2 cellular contexts compared by ENCODE assay signal in the genomic region with DNA sequence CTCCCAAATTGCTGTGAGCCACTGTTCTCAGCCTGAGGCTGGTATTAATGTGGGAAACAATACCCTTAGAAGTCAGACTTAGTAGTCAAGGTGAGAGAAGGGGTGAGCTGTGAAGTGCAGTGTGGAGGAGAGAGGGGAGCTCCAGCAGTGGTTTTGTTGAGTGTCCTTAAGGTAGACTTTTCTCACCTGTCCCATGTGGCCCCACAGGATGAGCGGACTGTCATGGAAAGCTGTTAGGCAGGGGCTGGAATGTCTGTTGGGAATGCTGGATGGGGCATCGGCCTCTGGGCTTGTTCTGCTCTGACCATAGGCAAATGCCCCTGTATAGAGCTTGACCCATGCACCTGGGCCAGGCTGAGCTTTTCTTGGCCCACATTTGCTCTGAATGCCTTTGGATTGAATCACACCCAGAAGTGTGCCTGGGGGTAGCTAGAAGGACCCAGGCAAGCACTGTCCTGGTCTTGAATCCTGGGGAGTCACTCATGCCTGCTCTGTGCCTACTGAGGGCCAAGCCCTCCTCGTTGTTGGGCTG.
TF ChIP-seq lines count a peak whose summit lies in the region.

No MANE protein-coding gene starts in this region.

TF ChIP-seq in SK-N-SH, 30 proteins besides CTCF, POLR2A, EP300 and RAD21 (continued from another document):
- TF ChIP-seq, protein P1, sequence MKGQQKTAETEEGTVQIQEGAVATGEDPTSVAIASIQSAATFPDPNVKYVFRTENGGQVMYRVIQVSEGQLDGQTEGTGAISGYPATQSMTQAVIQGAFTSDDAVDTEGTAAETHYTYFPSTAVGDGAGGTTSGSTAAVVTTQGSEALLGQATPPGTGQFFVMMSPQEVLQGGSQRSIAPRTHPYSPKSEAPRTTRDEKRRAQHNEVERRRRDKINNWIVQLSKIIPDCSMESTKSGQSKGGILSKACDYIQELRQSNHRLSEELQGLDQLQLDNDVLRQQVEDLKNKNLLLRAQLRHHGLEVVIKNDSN (IDR thresholded peaks at IDR 0.05; ENCODE audit: borderline replicate concordance, low read depth) = no peak
- no peak for TF ChIP-seq RXRA (IDR thresholded peaks at IDR 0.05; ENCODE audit: borderline replicate concordance, low read depth)
- TF ChIP-seq TEAD4 (IDR thresholded peaks at IDR 0.05; ENCODE audit: borderline replicate concordance, insufficient read depth) = no peak
- TF ChIP-seq, protein P2, sequence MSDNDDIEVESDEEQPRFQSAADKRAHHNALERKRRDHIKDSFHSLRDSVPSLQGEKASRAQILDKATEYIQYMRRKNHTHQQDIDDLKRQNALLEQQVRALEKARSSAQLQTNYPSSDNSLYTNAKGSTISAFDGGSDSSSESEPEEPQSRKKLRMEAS (IDR thresholded peaks at IDR 0.05; ENCODE audit: low read depth) = no peak
- TF ChIP-seq RCOR1 (IDR thresholded peaks at IDR 0.05; ENCODE audit: low read length) = no peak
- TF ChIP-seq NRF1 (IDR thresholded peaks at IDR 0.05; ENCODE audit: low read depth, low read length) = no peak
- TF ChIP-seq TCF12 (IDR thresholded peaks at IDR 0.05) = no peak
- TF ChIP-seq FOXJ3 (CRISPR knock-in tag; IDR thresholded peaks at IDR 0.05) = no peak
- TF ChIP-seq, protein P3, sequence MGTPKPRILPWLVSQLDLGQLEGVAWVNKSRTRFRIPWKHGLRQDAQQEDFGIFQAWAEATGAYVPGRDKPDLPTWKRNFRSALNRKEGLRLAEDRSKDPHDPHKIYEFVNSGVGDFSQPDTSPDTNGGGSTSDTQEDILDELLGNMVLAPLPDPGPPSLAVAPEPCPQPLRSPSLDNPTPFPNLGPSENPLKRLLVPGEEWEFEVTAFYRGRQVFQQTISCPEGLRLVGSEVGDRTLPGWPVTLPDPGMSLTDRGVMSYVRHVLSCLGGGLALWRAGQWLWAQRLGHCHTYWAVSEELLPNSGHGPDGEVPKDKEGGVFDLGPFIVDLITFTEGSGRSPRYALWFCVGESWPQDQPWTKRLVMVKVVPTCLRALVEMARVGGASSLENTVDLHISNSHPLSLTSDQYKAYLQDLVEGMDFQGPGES (IDR thresholded peaks at IDR 0.05; ENCODE audit: low read depth, low read length) = no peak
- no peak for TF ChIP-seq MEF2A (IDR thresholded peaks at IDR 0.05; ENCODE audit: borderline replicate concordance, low read depth)
- TF ChIP-seq MXI1 (IDR thresholded peaks at IDR 0.05; ENCODE audit: low read depth, low read length) = no peak

TF ChIP-seq in SK-N-SH treated with all-trans-retinoic acid at 6 μM for 48 hours, 23 proteins besides CTCF, POLR2A, EP300 and RAD21 (continued from another document):
- TF ChIP-seq, protein P4, sequence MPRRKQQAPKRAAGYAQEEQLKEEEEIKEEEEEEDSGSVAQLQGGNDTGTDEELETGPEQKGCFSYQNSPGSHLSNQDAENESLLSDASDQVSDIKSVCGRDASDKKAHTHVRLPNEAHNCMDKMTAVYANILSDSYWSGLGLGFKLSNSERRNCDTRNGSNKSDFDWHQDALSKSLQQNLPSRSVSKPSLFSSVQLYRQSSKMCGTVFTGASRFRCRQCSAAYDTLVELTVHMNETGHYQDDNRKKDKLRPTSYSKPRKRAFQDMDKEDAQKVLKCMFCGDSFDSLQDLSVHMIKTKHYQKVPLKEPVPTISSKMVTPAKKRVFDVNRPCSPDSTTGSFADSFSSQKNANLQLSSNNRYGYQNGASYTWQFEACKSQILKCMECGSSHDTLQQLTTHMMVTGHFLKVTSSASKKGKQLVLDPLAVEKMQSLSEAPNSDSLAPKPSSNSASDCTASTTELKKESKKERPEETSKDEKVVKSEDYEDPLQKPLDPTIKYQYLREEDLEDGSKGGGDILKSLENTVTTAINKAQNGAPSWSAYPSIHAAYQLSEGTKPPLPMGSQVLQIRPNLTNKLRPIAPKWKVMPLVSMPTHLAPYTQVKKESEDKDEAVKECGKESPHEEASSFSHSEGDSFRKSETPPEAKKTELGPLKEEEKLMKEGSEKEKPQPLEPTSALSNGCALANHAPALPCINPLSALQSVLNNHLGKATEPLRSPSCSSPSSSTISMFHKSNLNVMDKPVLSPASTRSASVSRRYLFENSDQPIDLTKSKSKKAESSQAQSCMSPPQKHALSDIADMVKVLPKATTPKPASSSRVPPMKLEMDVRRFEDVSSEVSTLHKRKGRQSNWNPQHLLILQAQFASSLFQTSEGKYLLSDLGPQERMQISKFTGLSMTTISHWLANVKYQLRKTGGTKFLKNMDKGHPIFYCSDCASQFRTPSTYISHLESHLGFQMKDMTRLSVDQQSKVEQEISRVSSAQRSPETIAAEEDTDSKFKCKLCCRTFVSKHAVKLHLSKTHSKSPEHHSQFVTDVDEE (CRISPR knock-in tag; IDR thresholded peaks at IDR 0.05) = no peak
- no peak for TF ChIP-seq ISL1 (CRISPR knock-in tag; IDR thresholded peaks at IDR 0.05)
TF ChIP-seq in SK-N-SH treated with all-trans-retinoic acid at 6 μM for 48 hours: peak in this region for 0.
